In genomic region chr1:76124196-76124595, GRCh38 we compare ENCODE assay signal across 19 cellular contexts. TPM values are rescaled to one million over a fixed set of nuclear protein-coding genes. Genes with fewer than 3 reads are reported as not detected.
DNase-seq lines count a peak whose midpoint lies in the region; ATAC-seq, FAIRE-seq and TF ChIP-seq lines count a peak whose summit lies in the region.
"Had no signal": no experiment of that assay in that cellular context is flagged by ENCODE, and none has a peak within 500 bp of the region (broad histone marks: within the 10 kb centered on the region; RNA-seq: fewer than 3 reads in every experiment).

No MANE protein-coding gene starts in this region.

- WGBS in K562 (ENCODE audit: insufficient coverage, low coverage, missing lambda C conversion rate), result 20% methylated on average over 7 of the region's 7 CpGs
- WGBS in mesendoderm (ENCODE audit: extremely low coverage, insufficient coverage, low lambda C conversion rate), result no CpG with 5 or more reads among the region's 7 CpGs

- H2AFZ ChIP-seq in K562 (ENCODE audit: low read depth, low read length), result no peak overlapping the region

- H3K9me1 ChIP-seq in K562 (ENCODE audit: control insufficient read depth, insufficient read depth, low read length), result peaks cover 2% of the 10 kb centered on the region

- H2BK5ac ChIP-seq in mesendoderm (ENCODE audit: low read length), result no peak overlapping the region

- no peak for FAIRE-seq in K562 (lab: Jason Lieb, UNC)
- FAIRE-seq: H54 had no signal

- H3K36me3 Mint-ChIP-seq in activated T-helper 17 cell treated with anti-CD3 and anti-CD28 coated beads, Interleukin-2, amount 50 U/mL, for 72 hours (ENCODE audit: low read depth), result no peaks in the 10 kb centered on the region

- TF ChIP-seq EP300 in K562 (IDR thresholded peaks at IDR 0.05; ENCODE audit: low read length), result no peak

- H4K5ac ChIP-seq in mesendoderm (ENCODE audit: low read length), result no peak overlapping the region

- DNase-seq in ELR (ENCODE audit: low read depth) (peak; percentile 69), NCI-H226 (peak; percentile 77), K562 (ENCODE audit: extremely low read depth in 1 of 4, low spot score in 3 of 4) (no peak), mesendoderm (peak; percentile 88), GM19240 (ENCODE audit: insufficient read length, low spot score) (no peak), T-helper 2 cell (no peak)
- DNase-seq in activated T-cell treated with anti-CD3 and anti-CD28 coated beads, Interleukin-2, amount 50 U/mL, for 48 hours, result no peak
- DNase-seq: CD4-positive, alpha-beta T cell; DMS79 treated with DMSO at 0.1 percent for 48 hours; KBM-7; NCI-H1092; NCI-H187; NCI-H446 treated with DMSO at 0.1 percent for 48 hours; NCI-H82; SJCRH30 had no signal

- H2AK5ac ChIP-seq in mesendoderm (ENCODE audit: low read length), result no peak overlapping the region

- H3K4me1 ChIP-seq in K562 (replicated peaks in 1 of 2; ENCODE audit: control insufficient read depth in 2 of 2, insufficient read depth in 2 of 2, low read length in 2 of 2), result no peaks in the 10 kb centered on the region
- H3K4me1 ChIP-seq in mesendoderm (ENCODE audit: control insufficient read depth, low read depth, low read length), result no peaks in the 10 kb centered on the region
- H3K4me1 ChIP-seq: SJCRH30 had no signal

- H2BK120ac ChIP-seq in mesendoderm (ENCODE audit: low read depth, low read length), result no peak overlapping the region

- no peak for ATAC-seq in K562
- no peak for ATAC-seq in activated T-helper 17 cell treated with anti-CD3 and anti-CD28 coated beads, Interleukin-2, amount 50 U/mL, for 72 hours (replicated peaks)

- no peak for TF ChIP-seq RAD21 in K562 (CRISPR knock-in tag; conservative IDR thresholded peaks at IDR 0.05 in 1 of 2, IDR thresholded peaks at IDR 0.05 in 1 of 2)

- CTCF ChIA-PET in K562 (lab: Yijun Ruan, JAX; ENCODE audit: low intra/inter-chr PET ratio), result no interaction called here

- intact Hi-C loops in K562 (cut with micrococcal nuclease), result no loop called here

- no peak overlapping the region for H3K56ac ChIP-seq in mesendoderm (ENCODE audit: low read length)

- no peaks in the 10 kb centered on the region for H4K20me1 ChIP-seq in K562 (replicated peaks; ENCODE audit: control insufficient read depth, insufficient read depth, low read length)

- H3K4me3 Mint-ChIP-seq in activated T-helper 17 cell treated with anti-CD3 and anti-CD28 coated beads, Interleukin-2, amount 50 U/mL, for 72 hours, result no peak overlapping the region
- H3K4me3 Mint-ChIP-seq: B cell; CD4-positive, alpha-beta T cell had no signal

- BruUV-seq in K562 (replicated peaks; lab: Mats Ljungman, UMichigan), result no TSS peak

- in situ Hi-C loops in K562 (cut with MboI), result no loop called here

- H3K79me1 ChIP-seq in mesendoderm (ENCODE audit: low read length), result no peaks in the 10 kb centered on the region

- H3K9ac ChIP-seq in K562 (ENCODE audit: insufficient read depth in 1 of 2, low read depth in 2 of 2, low read length in 2 of 2) (no peak overlapping the region), mesendoderm (ENCODE audit: low read length) (no peak overlapping the region)

- H3K4me1 Mint-ChIP-seq in activated T-helper 17 cell treated with anti-CD3 and anti-CD28 coated beads, Interleukin-2, amount 50 U/mL, for 72 hours, result no peaks in the 10 kb centered on the region
- H3K4me1 Mint-ChIP-seq: B cell had no signal

- H3K9me3 Mint-ChIP-seq in activated T-helper 17 cell treated with anti-CD3 and anti-CD28 coated beads, Interleukin-2, amount 50 U/mL, for 72 hours, result no peaks in the 10 kb centered on the region
- H3K9me3 Mint-ChIP-seq: CD4-positive, alpha-beta T cell had no signal

- H3K27me3 ChIP-seq in K562 (ENCODE audit: control insufficient read depth in 2 of 2, insufficient read depth in 2 of 2, low read length in 2 of 2) (no peaks in the 10 kb centered on the region), mesendoderm (ENCODE audit: insufficient read depth, low read length, poor library complexity) (no peaks in the 10 kb centered on the region)
- H3K27me3 ChIP-seq: SJCRH30 had no signal

- no peak overlapping the region for H4K8ac ChIP-seq in mesendoderm (ENCODE audit: low read depth, low read length)

- H3K4me3 ChIP-seq in K562, result no peak overlapping the region
- H3K4me3 ChIP-seq in mesendoderm (ENCODE audit: low read length), result no peak overlapping the region
- H3K4me3 ChIP-seq: SJCRH30 had no signal

- no peak overlapping the region for H3K4ac ChIP-seq in mesendoderm (ENCODE audit: low read depth, low read length)

- H3K4me2 ChIP-seq in K562 (ENCODE audit: insufficient read depth, low read length) (no peak overlapping the region), mesendoderm (ENCODE audit: low read length) (no peak overlapping the region)

- no peak overlapping the region for H2BK15ac ChIP-seq in mesendoderm (replicated peaks; ENCODE audit: low read depth)

- TF ChIP-seq CTCF in K562 (IDR thresholded peaks at IDR 0.05 in 2 of 3, conservative IDR thresholded peaks at IDR 0.05 in 1 of 3; ENCODE audit: insufficient read depth in 2 of 3, low read depth in 1 of 3, low read length in 3 of 3), result no peak

- TF ChIP-seq POLR2A in K562 (conservative IDR thresholded peaks at IDR 0.05), result no peak

- no peaks in the 10 kb centered on the region for H3K79me2 ChIP-seq in K562 (ENCODE audit: control insufficient read depth, insufficient read depth, low read length)
- H3K79me2 ChIP-seq in mesendoderm (ENCODE audit: control insufficient read depth, insufficient read depth, low read length), result no peaks in the 10 kb centered on the region

- H3K36me3 ChIP-seq in K562 (ENCODE audit: control insufficient read depth, insufficient read depth, low read length), result no peaks in the 10 kb centered on the region
- H3K36me3 ChIP-seq in mesendoderm (ENCODE audit: control insufficient read depth, insufficient read depth, low read length), result no peaks in the 10 kb centered on the region
- H3K36me3 ChIP-seq: SJCRH30 had no signal

- H3K27ac ChIP-seq in K562 (ENCODE audit: extremely low read depth, low read depth, low read length), result no peak overlapping the region
- H3K27ac ChIP-seq in mesendoderm (ENCODE audit: low read depth, low read length), result no peak overlapping the region
- H3K27ac ChIP-seq: SJCRH30 had no signal

- POLR2A ChIA-PET in K562 (lab: Yijun Ruan, JAX), result no interaction called here

- H3K18ac ChIP-seq in mesendoderm (ENCODE audit: low read length), result no peak overlapping the region

- no peak overlapping the region for H3K23ac ChIP-seq in mesendoderm (ENCODE audit: low read length)

- H3K27ac Mint-ChIP-seq in activated T-helper 17 cell treated with anti-CD3 and anti-CD28 coated beads, Interleukin-2, amount 50 U/mL, for 72 hours, result no peak overlapping the region
- H3K27ac Mint-ChIP-seq: B cell; CD4-positive, alpha-beta T cell had no signal

- H3K27me3 Mint-ChIP-seq in activated T-helper 17 cell treated with anti-CD3 and anti-CD28 coated beads, Interleukin-2, amount 50 U/mL, for 72 hours, result peaks cover 5% of the 10 kb centered on the region
- H3K27me3 Mint-ChIP-seq: B cell; CD4-positive, alpha-beta T cell had no signal

- H3K9me3 ChIP-seq in K562 (replicated peaks; ENCODE audit: control insufficient read depth, insufficient read depth, low read depth, low read length), result no peaks in the 10 kb centered on the region
- H3K9me3 ChIP-seq: SJCRH30 had no signal

TF ChIP-seq in K562, 482 proteins besides CTCF, POLR2A, EP300 and RAD21:
- TF ChIP-seq CEBPB (tag; IDR thresholded peaks at IDR 0.05) (0 out of 2 replicates have a peak, but pooled peaks have one; percentile 19), ARID3B (CRISPR knock-in tag; IDR thresholded peaks at IDR 0.05; ENCODE audit: borderline replicate concordance) (no peak)
TF ChIP-seq in K562: peak in this region for 1.

RNA-seq across cellular contexts. Expression of gene ST6GALNAC3, which starts 49.6 kb away (rescaled TPM):
- total RNA-seq in K562 (2011; cell fraction: chromatin; rRNA removed; ENCODE audit: low replicate concordance), result not detected in 2 replicates
- not detected in 2 replicates for total RNA-seq in K562 (2011; cell fraction: nucleolus; rRNA removed)
- not detected in 2 replicates for total RNA-seq in K562 (2011; cell fraction: nucleoplasm; rRNA removed)
- total RNA-seq in K562 (2014; rRNA removed), result not detected in 2 replicates
- total RNA-seq in K562 (2014; rRNA removed; fragmentation: Illumina TruSeq; extraction: Trizol), result 0.18 and 0.19 TPM in 2 replicates
- total RNA-seq in K562 (2015; rRNA removed; fragmentation: Illumina TruSeq; extraction: Trizol), result 0.04 TPM in 1 of 2 replicates, not detected in the other
- total RNA-seq in K562 (2021), result 0.29 and 0.31 TPM in 2 replicates
- polyA plus RNA-seq in K562 (2011; rRNA removed), result not detected in 2 replicates
- polyA plus RNA-seq in K562 (2011; cell fraction: cytosol; rRNA removed), result not detected in 2 replicates
- not detected in 2 replicates for polyA plus RNA-seq in K562 (2011; cell fraction: nucleus; rRNA removed)
- 0.44 TPM in 1 of 2 replicates, not detected in the other for polyA plus RNA-seq in K562 (2012)
- polyA plus RNA-seq in K562 (2014; fragmentation: Illumina TruSeq; extraction: Trizol), result not detected in 2 replicates
- polyA plus RNA-seq in K562 (2014; fragmentation: Nextera tagmentation; extraction: Ambion mirVana), result not detected
- polyA plus RNA-seq in K562 (2014; rRNA removed), result not detected in 2 replicates
- polyA minus RNA-seq in K562 (2011; rRNA and poly(A)+ RNA removed), result not detected in 2 replicates
- polyA minus RNA-seq in K562 (2011; cell fraction: cytosol; rRNA and poly(A)+ RNA removed), result not detected in 2 replicates
- polyA minus RNA-seq in K562 (2011; cell fraction: nucleus; rRNA and poly(A)+ RNA removed), result not detected in 2 replicates
- polyA plus RNA-seq in mesendoderm (2013, experiment 1 of 2), result 4.6 TPM
- 4.5 TPM for polyA plus RNA-seq in mesendoderm (2013, experiment 2 of 2)
- total RNA-seq in activated T-helper 17 cell treated with anti-CD3 and anti-CD28 coated beads, Interleukin-2, amount 50 U/mL, for 72 hours, result under 1 TPM; 0.24 to 0.30 TPM
- total RNA-seq: HT-29 had no signal

Comparison
In these comparisons a context has a peak if more than half of its experiments do, and no peak if none do; other contexts are left out.
1. DNase-seq: peak in ELR (single experiment), NCI-H226 (single experiment) and mesendoderm (single experiment); none in K562 (0 of 4), GM19240 (single experiment), activated T-cell treated with anti-CD3 and anti-CD28 coated beads, Interleukin-2, amount 50 U/mL, for 48 hours (0 of 2) and T-helper 2 cell (0 of 5).